Comparison of ENCODE assay signal across 17 cellular contexts in the genomic region with DNA sequence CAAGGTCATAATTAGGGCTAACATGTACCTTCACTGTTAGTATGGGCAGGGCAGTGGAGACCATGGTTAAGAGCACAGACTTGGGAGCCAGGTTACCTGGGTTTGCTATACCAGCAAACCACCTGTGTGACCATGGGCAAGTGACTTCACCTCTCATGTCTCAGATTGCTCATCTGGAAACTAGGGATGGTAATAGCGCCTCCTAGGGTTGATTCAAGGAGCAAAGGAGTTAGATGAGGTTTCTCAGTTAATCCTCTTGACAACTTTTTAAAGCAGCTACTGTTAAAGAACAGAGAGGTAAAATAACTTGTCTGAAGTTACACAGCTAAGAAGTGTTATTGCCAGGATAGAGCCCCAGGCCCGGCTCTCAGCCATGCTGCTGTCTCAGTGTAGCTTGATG. TPM values are rescaled to one million over a fixed set of nuclear protein-coding genes. Genes with fewer than 3 reads are reported as not detected.
DNase-seq lines count a peak whose midpoint lies in the region; ATAC-seq and TF ChIP-seq lines count a peak whose summit lies in the region.
"Had no signal": no experiment of that assay in that cellular context is flagged by ENCODE, and none has a peak within 500 bp of the region (broad histone marks: within the 10 kb centered on the region; RNA-seq: fewer than 3 reads in every experiment).

No MANE protein-coding gene starts in this region.

- no peaks in the 10 kb centered on the region for H3K27me3 Mint-ChIP-seq in CD4-positive, alpha-beta memory T cell
- no peaks in the 10 kb centered on the region for H3K27me3 Mint-ChIP-seq in naive thymus-derived CD4-positive, alpha-beta T cell

- ATAC-seq in HCT116 (no peak), left colon (no peak), GM18511 (IDR thresholded peaks at IDR 0.05; ENCODE audit: unreplicated experiment) (no peak)
- no peak for ATAC-seq in naive thymus-derived CD4-positive, alpha-beta T cell
- ATAC-seq: natural killer cell had no signal

- peak in 1 of 5 donors; percentile 1 for DNase-seq in CD4-positive, alpha-beta memory T cell
- no peak for DNase-seq in HCT116 (ENCODE audit: low read depth, low spot score)
- DNase-seq in naive thymus-derived CD4-positive, alpha-beta T cell = no peak
- no peak for DNase-seq in glomerular visceral epithelial cell (ENCODE audit: extremely low spot score)
- no peak for DNase-seq in left colon
- DNase-seq in NCI-H1092 treated with DMSO at 0.1 percent for 48 hours (lab: John Stamatoyannopoulos, UW) = no peak
- DNase-seq: activated CD4-positive, alpha-beta T cell treated with anti-CD3 and anti-CD28 coated beads for 1 hour; activated gamma-delta T cell; cerebellar nuclear complex; kidney glomerular epithelial cell; natural killer cell; NCI-H1105 treated with DMSO at 0.1 percent for 48 hours; NCI-H774; thyroid gland had no signal

- H4K20me1 ChIP-seq in HCT116 (ENCODE audit: insufficient read depth) = no peaks in the 10 kb centered on the region

- peak overlapping the region in 4 of 7 donors; percentile 19 to 80 (median 63) for H3K27ac Mint-ChIP-seq in CD4-positive, alpha-beta memory T cell
- H3K27ac Mint-ChIP-seq in naive thymus-derived CD4-positive, alpha-beta T cell = peak overlapping the region in 5 of 9 donors; percentile 25 to 83 (median 69)
- H3K27ac Mint-ChIP-seq: natural killer cell had no signal

- H3K4me1 Mint-ChIP-seq in CD4-positive, alpha-beta memory T cell = peaks cover 14 to 41% (median 22%) of the 10 kb centered on the region in 4 donors
- peaks cover 16 to 53% (median 40%) of the 10 kb centered on the region in 7 donors for H3K4me1 Mint-ChIP-seq in naive thymus-derived CD4-positive, alpha-beta T cell

- no peak overlapping the region for H3K9ac ChIP-seq in HCT116 (ENCODE audit: low read length)

- TF ChIP-seq POLR2A in HCT116 (IDR thresholded peaks at IDR 0.05; ENCODE audit: borderline replicate concordance, extremely low read depth, insufficient read depth, insufficient read length) = no peak

- H3K4me1 ChIP-seq in CD4-positive, alpha-beta memory T cell (ENCODE audit: insufficient read depth, low read length) = peaks cover 28% of the 10 kb centered on the region
- H3K4me1 ChIP-seq in HCT116 (ENCODE audit: control insufficient read depth in 1 of 2, insufficient read depth in 2 of 2, low read length in 2 of 2) = peaks cover 16 to 17% of the 10 kb centered on the region in 2 experiments
- H3K4me1 ChIP-seq in naive thymus-derived CD4-positive, alpha-beta T cell (ENCODE audit: control insufficient read depth in 2 of 2, insufficient read depth in 2 of 2, low read length in 2 of 2) = peaks cover 10 to 37% of the 10 kb centered on the region in 2 donors

- H3K9me2 ChIP-seq in HCT116 (ENCODE audit: insufficient read depth) = no peaks in the 10 kb centered on the region

- intact Hi-C loops in CD4-positive, alpha-beta memory T cell (cut with micrococcal nuclease) = no loop called here
- intact Hi-C loops in HCT116 (cut with micrococcal nuclease) (no loop called here), left colon (cut with DNase I, micrococcal nuclease) (loop anchor here (5.0 to 10.0 kb wide), 2 partner anchors 53 to 191 kb away; no protein-coding TSS in a partner anchor)
- intact Hi-C loops in naive thymus-derived CD4-positive, alpha-beta T cell (cut with micrococcal nuclease) = no loop called here

- no peak overlapping the region for H3K4me3 ChIP-seq in CD4-positive, alpha-beta memory T cell (ENCODE audit: low read length in 2 of 2)
- H3K4me3 ChIP-seq in HCT116 (replicated peaks in 1 of 2; ENCODE audit: low read depth in 1 of 2, low read length in 2 of 2) = no peak overlapping the region
- no peak overlapping the region for H3K4me3 ChIP-seq in naive thymus-derived CD4-positive, alpha-beta T cell (ENCODE audit: low read length)
- H3K4me3 ChIP-seq: skin epidermis, thyroid gland had no signal

- CTCF ChIA-PET in CD4-positive, alpha-beta memory T cell (lab: Charles Lee; ENCODE audit: partially characterized antibody) = interaction anchor here (1.0 to 14.9 kb wide), 4 partner anchors 9 to 60 kb away, joined by 3 to 687 read pairs (median 5); no protein-coding TSS in a partner anchor
- CTCF ChIA-PET in HCT116 (lab: Charles Lee) = interaction anchor here (6.1 kb wide), 1 partner anchor 55 kb away, joined by 49 read pairs; no protein-coding TSS in a partner anchor
- CTCF ChIA-PET in naive thymus-derived CD4-positive, alpha-beta T cell (lab: Charles Lee) = interaction anchor here (0.9 to 6.1 kb wide), 3 partner anchors 19 to 78 kb away, joined by 3 to 55 read pairs (median 6); no protein-coding TSS in a partner anchor

- RAD21 ChIA-PET in HCT116 (lab: Charles Lee; ENCODE audit: low non-redundant PET in 1 of 2, low total read pairs in 2 of 2, uncharacterized antibody in 2 of 2, unreplicated experiment in 2 of 2) = no interaction called here

- H3K36me3 ChIP-seq in CD4-positive, alpha-beta memory T cell (ENCODE audit: insufficient read depth, low read length) = peaks cover 15% of the 10 kb centered on the region
- H3K36me3 ChIP-seq in HCT116 (ENCODE audit: control insufficient read depth in 1 of 2, insufficient read depth in 2 of 2, low read length in 2 of 2) = no peaks in the 10 kb centered on the region
- peaks cover 0 to 63% (median 7%) of the 10 kb centered on the region in 3 experiments for H3K36me3 ChIP-seq in naive thymus-derived CD4-positive, alpha-beta T cell (ENCODE audit: control insufficient read depth in 2 of 3, insufficient read depth in 3 of 3, low read length in 3 of 3)
- H3K36me3 ChIP-seq: thyroid gland had no signal

- no peaks in the 10 kb centered on the region for H3K9me3 Mint-ChIP-seq in CD4-positive, alpha-beta memory T cell
- H3K9me3 Mint-ChIP-seq in naive thymus-derived CD4-positive, alpha-beta T cell = peaks cover 0 to 2% (median 0%) of the 10 kb centered on the region in 11 donors
- H3K9me3 Mint-ChIP-seq: natural killer cell had no signal

- peak in 2 of 3 experiments; percentile 42 to 62; a peak in 4 of 6 replicates for TF ChIP-seq CTCF in HCT116 (IDR thresholded peaks at IDR 0.05 in 2 of 3, conservative IDR thresholded peaks at IDR 0.05 in 1 of 3; ENCODE audit: borderline replicate concordance in 1 of 3, insufficient read depth in 1 of 3, low read depth in 2 of 3, low read length in 2 of 3)

- TF ChIP-seq RAD21 in HCT116 (IDR thresholded peaks at IDR 0.05; ENCODE audit: low read depth) = no peak

- no peak overlapping the region for H3K27ac ChIP-seq in CD4-positive, alpha-beta memory T cell (ENCODE audit: low read depth, low read length)
- H3K27ac ChIP-seq in HCT116 (ENCODE audit: low read depth, low read length) = no peak overlapping the region
- H3K27ac ChIP-seq in angular gyrus (ENCODE audit: low read depth, low read length) = peak overlapping the region; percentile 43
- no peak overlapping the region for H3K27ac ChIP-seq in naive thymus-derived CD4-positive, alpha-beta T cell (ENCODE audit: low read depth, low read length)
- H3K27ac ChIP-seq: skin epidermis, thyroid gland had no signal

- H3K4me3 Mint-ChIP-seq in CD4-positive, alpha-beta memory T cell = no peak overlapping the region
- no peak overlapping the region for H3K4me3 Mint-ChIP-seq in naive thymus-derived CD4-positive, alpha-beta T cell
- H3K4me3 Mint-ChIP-seq: natural killer cell had no signal

- BruUV-seq in HCT116 (replicated peaks; lab: Mats Ljungman, UMichigan) = no TSS peak

- no peak overlapping the region for H2AFZ ChIP-seq in HCT116 (ENCODE audit: low read depth, low read length, poor library complexity, severe bottlenecking)

- no peak overlapping the region for H3K4me2 ChIP-seq in HCT116 (ENCODE audit: low read length)

- H3K9me3 ChIP-seq in CD4-positive, alpha-beta memory T cell (ENCODE audit: control insufficient read depth in 1 of 2, low read length in 2 of 2) = no peaks in the 10 kb centered on the region
- H3K9me3 ChIP-seq in HCT116 (ENCODE audit: control insufficient read depth in 1 of 2, insufficient read depth in 1 of 2, low read depth in 1 of 2, low read length in 2 of 2) = no peaks in the 10 kb centered on the region
- H3K9me3 ChIP-seq in naive thymus-derived CD4-positive, alpha-beta T cell (ENCODE audit: control insufficient read depth in 2 of 3, low read length in 3 of 3) = no peaks in the 10 kb centered on the region
- H3K9me3 ChIP-seq: thyroid gland had no signal

- H3K79me2 ChIP-seq in HCT116 (ENCODE audit: insufficient read depth, low read length) = no peaks in the 10 kb centered on the region

- POLR2A ChIA-PET in CD4-positive, alpha-beta memory T cell (lab: Charles Lee; ENCODE audit: partially characterized antibody) = interaction anchor here (1.0 to 37.5 kb wide), 2 partner anchors 32 to 59 kb away, joined by 3 to 1160 read pairs; a partner anchor contains a TSS
- POLR2A ChIA-PET in HCT116 (lab: Charles Lee) = no interaction called here
- POLR2A ChIA-PET in naive thymus-derived CD4-positive, alpha-beta T cell (lab: Charles Lee) = interaction anchor here (0.6 to 42.4 kb wide), 3 partner anchors 31 to 260 kb away, joined by 4 to 1281 read pairs (median 7); a partner anchor contains a TSS

- H3K27me3 ChIP-seq in CD4-positive, alpha-beta memory T cell (ENCODE audit: insufficient read depth, low read length) = no peaks in the 10 kb centered on the region
- H3K27me3 ChIP-seq in HCT116 (ENCODE audit: insufficient read depth, low read length) = no peaks in the 10 kb centered on the region
- H3K27me3 ChIP-seq in naive thymus-derived CD4-positive, alpha-beta T cell (ENCODE audit: control insufficient read depth in 2 of 2, insufficient read depth in 2 of 2, low read length in 2 of 2) = no peaks in the 10 kb centered on the region
- H3K27me3 ChIP-seq: thyroid gland had no signal

- peaks cover 0 to 34% of the 10 kb centered on the region in 2 donors for H3K36me3 Mint-ChIP-seq in CD4-positive, alpha-beta memory T cell
- peaks cover 0 to 20% (median 3%) of the 10 kb centered on the region in 5 donors for H3K36me3 Mint-ChIP-seq in naive thymus-derived CD4-positive, alpha-beta T cell
- H3K36me3 Mint-ChIP-seq: natural killer cell had no signal

RNA-seq across cellular contexts. Expression of a gene that starts 0.8 kb away (rescaled TPM):
- under 1 TPM in 1 of 2 experiments, not detected in 1; 0.12 TPM for total RNA-seq in CD4-positive, alpha-beta memory T cell
- polyA plus RNA-seq in CD4-positive, alpha-beta memory T cell = 1 to 10 TPM in 1 of 2 donors, under 1 TPM in 1; 0.53 to 1.2 TPM
- total RNA-seq in HCT116 (2021; ENCODE audit: unreplicated experiment) = 0.12 TPM
- polyA plus RNA-seq in HCT116 (2012) = 0.05 and 0.18 TPM in 2 replicates
- 1 to 10 TPM in 2 of 5 experiments, under 1 TPM in 3; 0.08 to 3.6 (median 0.22) TPM for total RNA-seq in naive thymus-derived CD4-positive, alpha-beta T cell
- not detected for polyA plus RNA-seq in naive thymus-derived CD4-positive, alpha-beta T cell
- not detected for total RNA-seq in left colon

RNA-seq across cellular contexts. Expression of a gene that starts 33.4 kb away (rescaled TPM):
- 100 to 1,000 TPM; 587 to 608 TPM for total RNA-seq in CD4-positive, alpha-beta memory T cell
- 100 to 1,000 TPM; 563 to 851 TPM for polyA plus RNA-seq in CD4-positive, alpha-beta memory T cell
- total RNA-seq in HCT116 (2021; ENCODE audit: unreplicated experiment) (1.5 TPM), left colon (10 to 100 TPM; 10.7 to 49.1 TPM)
- polyA plus RNA-seq in HCT116 (2012) = 0.11 and 0.14 TPM in 2 replicates
- 100 to 1,000 TPM; 464 to 783 (median 647) TPM for total RNA-seq in naive thymus-derived CD4-positive, alpha-beta T cell
- 100 to 1,000 TPM; 551 to 556 TPM for polyA plus RNA-seq in naive thymus-derived CD4-positive, alpha-beta T cell

Comparison
In these comparisons a context has a peak if more than half of its experiments do, and no peak if none do; other contexts are left out.
1. RNA of a gene that starts 33.4 kb away (total RNA-seq): 464 to 783 TPM in naive thymus-derived CD4-positive, alpha-beta T cell and 587 to 608 TPM in CD4-positive, alpha-beta memory T cell; 10.7 to 49.1 TPM in left colon and 1.5 TPM in HCT116 (single experiment); every median in the first group is over 4 times any median in the second.
2. intact Hi-C loops: an anchor here in left colon (5.0 to 10.0 kb wide); none called in CD4-positive, alpha-beta memory T cell, HCT116 and naive thymus-derived CD4-positive, alpha-beta T cell.